In genomic region chr18:45322343-45322742, GRCh38 we compare ENCODE assay signal across 2 cellular contexts.
A peak's percentile ranks its signal among the peaks of the same experiment; 100 is the strongest.
TF ChIP-seq lines count a peak whose summit lies in the region.

No MANE protein-coding gene starts in this region.

TF ChIP-seq in liver, 16 proteins besides CTCF, POLR2A, EP300 and RAD21:
- TF ChIP-seq REST (IDR thresholded peaks at IDR 0.05) (peak; percentile 48), FOXA1 (IDR thresholded peaks at IDR 0.05) (peak; percentile 16), EGR1 (IDR thresholded peaks at IDR 0.05; ENCODE audit: low read depth in 2 of 2) (peak; percentile 29 to 87), HNF4G (IDR thresholded peaks at IDR 0.05) (no peak), RXRA (IDR thresholded peaks at IDR 0.05) (peak; percentile 93 to 97), NR2F2 (IDR thresholded peaks at IDR 0.05) (peak; percentile 79), MAX (IDR thresholded peaks at IDR 0.05) (peak; percentile 59), TAF1 (conservative IDR thresholded peaks at IDR 0.05) (no peak), FOXA2 (IDR thresholded peaks at IDR 0.05) (no peak), ATF3 (IDR thresholded peaks at IDR 0.05) (peak; percentile 44), YY1 (IDR thresholded peaks at IDR 0.05) (peak; percentile 63), JUND (IDR thresholded peaks at IDR 0.05) (peak in 1 of 2 donors; percentile 74), HNF4A (conservative IDR thresholded peaks at IDR 0.05) (peak; percentile 59 to 75), GABPA (IDR thresholded peaks at IDR 0.05 in 1 of 2, conservative IDR thresholded peaks at IDR 0.05 in 1 of 2) (no peak), ZBTB33 (IDR thresholded peaks at IDR 0.05) (peak; percentile 64), SP1 (IDR thresholded peaks at IDR 0.05) (peak; percentile 84)

TF ChIP-seq in HepG2, 621 proteins besides CTCF, POLR2A, EP300 and RAD21:
- TF ChIP-seq REST (IDR thresholded peaks at IDR 0.05; ENCODE audit: borderline replicate concordance in 1 of 2, low read depth in 1 of 2, low read length in 2 of 2): no peak
- no peak for TF ChIP-seq CCAR2 (optimal IDR thresholded peaks at IDR 0.05; ENCODE audit: low read depth, low read length)
- TF ChIP-seq PHF21A (CRISPR knock-in tag; IDR thresholded peaks at IDR 0.05): no peak
- no peak for TF ChIP-seq PHF8 (CRISPR knock-in tag; IDR thresholded peaks at IDR 0.05)
- no peak for TF ChIP-seq TRAFD1 (CRISPR knock-in tag; IDR thresholded peaks at IDR 0.05; ENCODE audit: borderline replicate concordance)
- TF ChIP-seq POGZ (CRISPR knock-in tag; IDR thresholded peaks at IDR 0.05): no peak
- no peak for TF ChIP-seq PAX8 (CRISPR knock-in tag; IDR thresholded peaks at IDR 0.05; ENCODE audit: borderline replicate concordance)
